In the genomic region with DNA sequence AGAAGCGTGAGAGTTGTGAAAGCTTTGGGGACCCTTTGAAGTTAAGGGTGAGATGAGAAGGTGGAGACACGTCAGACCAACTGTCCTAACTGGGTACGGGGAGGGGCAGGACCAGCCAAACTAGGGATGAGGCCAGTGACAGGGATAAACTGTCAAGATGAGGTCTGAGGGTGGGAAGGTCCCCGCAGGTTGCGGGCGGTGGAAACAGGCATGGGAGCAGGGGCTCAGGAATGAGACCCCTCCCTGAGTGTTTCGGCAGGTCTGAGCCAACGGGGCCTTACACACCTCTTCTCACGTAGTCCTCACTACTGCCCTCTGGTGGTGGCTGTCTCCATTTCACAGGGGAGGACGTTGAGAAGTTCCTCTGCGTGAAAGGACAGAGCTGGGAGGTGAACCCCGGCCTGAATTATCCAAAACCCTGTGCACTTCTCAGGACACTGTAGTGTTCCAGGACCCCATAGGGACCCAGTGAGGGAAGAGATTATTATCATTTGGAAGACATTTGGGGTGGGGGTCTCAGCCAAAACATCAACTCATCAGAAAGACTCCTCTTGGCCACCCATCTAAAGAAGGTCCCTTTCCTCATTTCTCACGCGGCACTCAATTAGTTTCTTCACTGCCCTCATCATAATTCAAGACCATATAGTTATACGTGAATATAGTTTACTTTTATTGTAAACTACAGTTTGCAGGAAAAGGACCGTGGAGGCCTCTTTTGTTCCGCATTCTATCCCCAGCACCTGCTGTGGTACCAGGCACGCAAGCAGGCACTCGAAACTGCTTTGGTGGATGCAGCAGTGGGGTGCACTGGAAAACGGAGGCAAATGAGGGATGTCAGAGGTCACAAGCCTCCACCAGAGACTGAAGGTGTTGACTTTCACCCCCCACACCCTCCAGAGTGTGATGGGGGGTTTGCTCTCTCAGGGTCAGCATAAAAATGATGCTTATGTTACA, we compare ENCODE assay signal across 8 cellular contexts. TPM values are rescaled to one million over a fixed set of nuclear protein-coding genes. Genes with fewer than 3 reads are reported as not detected.
DNase-seq lines count a peak whose midpoint lies in the region; ATAC-seq and TF ChIP-seq lines count a peak whose summit lies in the region.

No MANE protein-coding gene starts in this region.

- CTCF ChIA-PET in PC-9 (lab: Charles Lee) = interaction anchor here (0.5 to 1.4 kb wide), 3 partner anchors 22 to 393 kb away, joined by 3 to 5 read pairs (median 3); a partner anchor contains a TSS

- POLR2A ChIA-PET in PC-9 (lab: Charles Lee; ENCODE audit: unreplicated experiment) = interaction anchor here (0.7 kb wide), 1 partner anchor 22 kb away, joined by 11 read pairs; a partner anchor contains a TSS

- no peaks in the 10 kb centered on the region for H3K36me3 ChIP-seq in PC-9 (ENCODE audit: low read depth)
- H3K36me3 ChIP-seq in neutrophil = no peaks in the 10 kb centered on the region

- TF ChIP-seq CTCF in PC-9 (conservative IDR thresholded peaks at IDR 0.05) = peak; percentile 79
- peak; percentile 86 for TF ChIP-seq CTCF in neutrophil (IDR thresholded peaks at IDR 0.05)

- peak; percentile 70 for ATAC-seq in GM18498 (IDR thresholded peaks at IDR 0.05; ENCODE audit: unreplicated experiment)
- ATAC-seq in HG03442 (IDR thresholded peaks at IDR 0.05; ENCODE audit: unreplicated experiment) = peak; percentile 64

- TSS peak; percentile 79 for BruUV-seq in PC-9 (replicated peaks; lab: Mats Ljungman, UMichigan)

- H3K4me3 ChIP-seq in PC-9 (no peak overlapping the region), neutrophil (ENCODE audit: low read depth in 1 of 2, low read length in 1 of 2) (no peak overlapping the region)

- H3K9me2 ChIP-seq in PC-9 (ENCODE audit: insufficient read depth) = no peaks in the 10 kb centered on the region

- H3K4me1 ChIP-seq in PC-9 (replicated peaks; ENCODE audit: insufficient read depth) = peaks cover 29% of the 10 kb centered on the region
- peaks cover 0 to 9% of the 10 kb centered on the region in 2 experiments for H3K4me1 ChIP-seq in neutrophil (ENCODE audit: control insufficient read depth in 1 of 2, insufficient read depth in 1 of 2, low read depth in 1 of 2, low read length in 1 of 2)

- H3K27ac ChIP-seq in PC-9 = peak overlapping the region; percentile 83
- no peak overlapping the region for H3K27ac ChIP-seq in neutrophil
- H3K27ac ChIP-seq in substantia nigra (ENCODE audit: low read depth, low read length, poor library complexity, severe bottlenecking) = no peak overlapping the region

- peak overlapping the region; percentile 49 for H3K4me2 ChIP-seq in PC-9

- H2AFZ ChIP-seq in PC-9 = no peak overlapping the region

- peaks cover 22% of the 10 kb centered on the region for H3F3A ChIP-seq in PC-9 (ENCODE audit: insufficient read depth, low read depth)

- DNase-seq in ACHN (peak; percentile 62), PC-9 (peak in 1 of 2 experiments; percentile 50), fibroblast of peridontal ligament (ENCODE audit: extremely low read depth) (peak; percentile 74), substantia nigra (lab: John Stamatoyannopoulos, UW) (peak in 46 of 49 donors; percentile 4 to 87 (median 61))
- peak; percentile 93 to 96 for DNase-seq in activated T-cell treated with anti-CD3 and anti-CD28 coated beads, Interleukin-2, amount 50 U/mL, for 48 hours

- intact Hi-C loops in PC-9 (cut with micrococcal nuclease; ENCODE audit: unreplicated experiment) = no loop called here

- no peaks in the 10 kb centered on the region for H4K20me1 ChIP-seq in PC-9 (ENCODE audit: insufficient read depth)

- no peaks in the 10 kb centered on the region for H3K79me2 ChIP-seq in PC-9 (ENCODE audit: low read depth)

- no peaks in the 10 kb centered on the region for H3K9me3 ChIP-seq in PC-9 (ENCODE audit: insufficient read depth, low read depth)
- no peaks in the 10 kb centered on the region for H3K9me3 ChIP-seq in neutrophil

- no peaks in the 10 kb centered on the region for H3K27me3 ChIP-seq in PC-9 (ENCODE audit: insufficient read depth, low read depth)
- no peaks in the 10 kb centered on the region for H3K27me3 ChIP-seq in neutrophil

- in situ Hi-C loops in ACHN (cut with HindIII; ENCODE audit: low pct_ligation_motif_present, low pct_unique_long_range_greater_than_20kb, low sequenced_read_pairs) = no loop called here

RNA-seq across cellular contexts. Expression of a gene that starts 21.7 kb away (rescaled TPM):
- 74.6 and 84.9 TPM in 2 replicates for total RNA-seq in PC-9 (2021)

RNA-seq across cellular contexts. Expression of a gene that starts 51.7 kb away (rescaled TPM):
- 280 and 284 TPM in 2 replicates for total RNA-seq in PC-9 (2021)
